In the genomic region with DNA sequence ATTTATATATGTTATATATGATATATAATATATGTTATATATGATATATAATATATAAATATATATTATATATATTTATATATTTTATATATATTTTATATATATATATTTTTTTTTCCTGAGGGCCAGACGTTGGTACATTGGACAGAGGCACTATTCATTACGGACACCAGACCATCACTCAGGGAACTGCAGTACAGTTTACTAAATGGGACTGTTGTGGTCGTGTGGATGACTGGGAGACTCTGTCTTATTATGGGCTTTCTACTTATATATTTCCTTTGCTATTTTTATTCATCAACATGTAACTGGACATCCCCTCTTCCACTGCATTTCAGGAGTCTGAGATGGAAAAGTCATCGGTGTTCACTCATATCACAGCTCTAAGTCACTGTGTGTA, we compare ENCODE assay signal across 16 cellular contexts.
"Had no signal": no experiment of that assay in that cellular context is flagged by ENCODE, and none has a peak within 500 bp of the region (broad histone marks: within the 10 kb centered on the region; RNA-seq: fewer than 3 reads in every experiment).

No MANE protein-coding gene starts in this region.

- H3K4me2 ChIP-seq: neural progenitor cell had no signal

- H3K27ac Mint-ChIP-seq: effector memory CD8-positive, alpha-beta T cell; mesothelial cell of epicardium; naive B cell; natural killer cell treated with Interleukin-12 subunit alpha and Interleukin-12 subunit beta and Interleukin-15 and Interleukin-18, amount 100 ng/mL, for 72 hours; neural progenitor cell; stimulated activated effector memory CD8-positive, alpha-beta T cell treated with anti-CD3 and anti-CD28 coated beads, Interleukin-12 subunit alpha, Interleukin-12 subunit beta, amount 100 ng/mL, for 72 hours had no signal

- H3K4me3 ChIP-seq: esophagus squamous epithelium, mucosa of descending colon, neural progenitor cell, prostate gland, right atrium auricular region, testis, tibial nerve, upper lobe of left lung had no signal

- H3K4me1 Mint-ChIP-seq: mesothelial cell of epicardium, naive B cell, neural progenitor cell had no signal

- H3K4me1 ChIP-seq: esophagus squamous epithelium, neural progenitor cell, prostate gland, right atrium auricular region, testis, tibial nerve, upper lobe of left lung had no signal

- H3K4me3 Mint-ChIP-seq: effector memory CD8-positive, alpha-beta T cell; mesothelial cell of epicardium; naive B cell; natural killer cell treated with Interleukin-12 subunit alpha and Interleukin-12 subunit beta and Interleukin-15 and Interleukin-18, amount 100 ng/mL, for 72 hours; neural progenitor cell; stimulated activated effector memory CD8-positive, alpha-beta T cell treated with anti-CD3 and anti-CD28 coated beads, Interleukin-12 subunit alpha, Interleukin-12 subunit beta, amount 100 ng/mL, for 72 hours had no signal

- FAIRE-seq: urothelium cell line had no signal

- H3K9me3 ChIP-seq: esophagus squamous epithelium, mucosa of descending colon, prostate gland, right atrium auricular region, testis, tibial nerve, upper lobe of left lung had no signal

- ATAC-seq: effector memory CD8-positive, alpha-beta T cell; sciatic nerve had no signal

- H3K27me3 Mint-ChIP-seq: effector memory CD8-positive, alpha-beta T cell; natural killer cell treated with Interleukin-12 subunit alpha and Interleukin-12 subunit beta and Interleukin-15 and Interleukin-18, amount 100 ng/mL, for 72 hours had no signal

- H3K9me3 Mint-ChIP-seq: effector memory CD8-positive, alpha-beta T cell; natural killer cell treated with Interleukin-12 subunit alpha and Interleukin-12 subunit beta and Interleukin-15 and Interleukin-18, amount 100 ng/mL, for 72 hours; neural progenitor cell; stimulated activated effector memory CD8-positive, alpha-beta T cell treated with anti-CD3 and anti-CD28 coated beads, Interleukin-12 subunit alpha, Interleukin-12 subunit beta, amount 100 ng/mL, for 72 hours had no signal

- H3K36me3 Mint-ChIP-seq: mesothelial cell of epicardium; naive B cell; natural killer cell treated with Interleukin-12 subunit alpha and Interleukin-12 subunit beta and Interleukin-15 and Interleukin-18, amount 100 ng/mL, for 72 hours; neural progenitor cell; stimulated activated effector memory CD8-positive, alpha-beta T cell treated with anti-CD3 and anti-CD28 coated beads, Interleukin-12 subunit alpha, Interleukin-12 subunit beta, amount 100 ng/mL, for 72 hours had no signal

- H3K36me3 ChIP-seq: esophagus squamous epithelium, neural progenitor cell, prostate gland, right atrium auricular region, tibial nerve, upper lobe of left lung had no signal

- H3K27me3 ChIP-seq: neural progenitor cell, right atrium auricular region, testis, upper lobe of left lung had no signal

- DNase-seq: cortex of kidney, esophagus squamous epithelium, naive B cell, upper lobe of left lung had no signal

- H3K27ac ChIP-seq: esophagus squamous epithelium, neural progenitor cell, prostate gland, right atrium auricular region, testis, tibial nerve, upper lobe of left lung had no signal
